In genomic region chr4:166391501-166391900, GRCh38 we compare ENCODE assay signal across 32 cellular contexts.
"Had no signal": no experiment of that assay in that cellular context is flagged by ENCODE, and none has a peak within 500 bp of the region (broad histone marks: within the 10 kb centered on the region; RNA-seq: fewer than 3 reads in every experiment).

No MANE protein-coding gene starts in this region.

- H3K9me3 ChIP-seq: adrenal gland, body of pancreas, breast epithelium had no signal

- H3K27ac ChIP-seq: adrenal gland, body of pancreas, brain microvascular endothelial cell, breast epithelium, VCaP had no signal

- H3K4me3 ChIP-seq: adrenal gland, body of pancreas, breast epithelium had no signal

- H3K4me1 ChIP-seq: adrenal gland, body of pancreas, breast epithelium had no signal

- H3K27me3 ChIP-seq: adrenal gland, body of pancreas, brain microvascular endothelial cell, breast epithelium had no signal

- FAIRE-seq: astrocyte, TTC549 had no signal

- H3K36me3 ChIP-seq: adrenal gland, brain microvascular endothelial cell, breast epithelium had no signal

- DNase-seq: activated B cell treated with CpG ODN at 0.5 μM for 24 hours; activated CD4-positive, alpha-beta memory T cell treated with anti-CD3 and anti-CD28 coated beads for 36 hours; activated CD4-positive, alpha-beta T cell treated with anti-CD3 and anti-CD28 coated beads for 4 hours; activated CD4-positive, alpha-beta T cell treated with anti-CD3 and anti-CD28 coated beads, Interleukin-2, amount 10 ng/mL, durations not matched to agents 24 days and 14 days; activated CD4-positive, alpha-beta T cell treated with anti-CD3 and anti-CD28 coated beads, Interleukin-2, amount 50 U/mL, for 1 hour; activated CD4-positive, alpha-beta T cell treated with anti-CD3 and anti-CD28 coated beads, Interleukin-2, amount 50 U/mL, for 4 hours; activated CD4-positive, CD25-positive, alpha-beta regulatory T cell treated with anti-CD3 and anti-CD28 coated beads, Interleukin-2, amount 50 U/mL, for 72 hours; activated CD8-positive, alpha-beta memory T cell treated with anti-CD3 and anti-CD28 coated beads, Interleukin-2, amount 50 U/mL, for 4 hours; activated CD8-positive, alpha-beta T cell treated with anti-CD3 and anti-CD28 coated beads for 36 hours; activated effector memory CD4-positive, alpha-beta T cell treated with anti-CD3 and anti-CD28 coated beads, Interleukin-2, amount 50 U/mL, for 16 hours; activated gamma-delta T cell treated with Interleukin-2 at 50 U/mL for 16 hours; activated naive CD4-positive, alpha-beta T cell; activated naive CD4-positive, alpha-beta T cell treated with anti-CD3 and anti-CD28 coated beads for 36 hours; activated naive CD4-positive, alpha-beta T cell treated with anti-CD3 and anti-CD28 coated beads, Interleukin-2, amount 50 U/mL, for 16 hours; activated naive CD8-positive, alpha-beta T cell treated with anti-CD3 and anti-CD28 coated beads for 36 hours; activated T-cell treated with anti-CD3 and anti-CD28 coated beads for 4 hours; activated T-cell treated with anti-CD3 and anti-CD28 coated beads, Interleukin-2, amount 50 U/mL, for 1 hour; activated T-cell treated with anti-CD3 and anti-CD28 coated beads, Interleukin-2, amount 50 U/mL, for 4 hours; activated T-cell treated with anti-CD3 and anti-CD28 coated beads, Interleukin-2, amount 50 U/mL, for 72 hours; adrenal gland; amniotic stem cell; aorta; body of pancreas; brain microvascular endothelial cell; central memory CD4-positive, alpha-beta T cell; T-helper 1 cell; T-helper 2 cell; T-helper 9 cell had no signal
